8 cellular contexts compared by ENCODE assay signal in the genomic region with DNA sequence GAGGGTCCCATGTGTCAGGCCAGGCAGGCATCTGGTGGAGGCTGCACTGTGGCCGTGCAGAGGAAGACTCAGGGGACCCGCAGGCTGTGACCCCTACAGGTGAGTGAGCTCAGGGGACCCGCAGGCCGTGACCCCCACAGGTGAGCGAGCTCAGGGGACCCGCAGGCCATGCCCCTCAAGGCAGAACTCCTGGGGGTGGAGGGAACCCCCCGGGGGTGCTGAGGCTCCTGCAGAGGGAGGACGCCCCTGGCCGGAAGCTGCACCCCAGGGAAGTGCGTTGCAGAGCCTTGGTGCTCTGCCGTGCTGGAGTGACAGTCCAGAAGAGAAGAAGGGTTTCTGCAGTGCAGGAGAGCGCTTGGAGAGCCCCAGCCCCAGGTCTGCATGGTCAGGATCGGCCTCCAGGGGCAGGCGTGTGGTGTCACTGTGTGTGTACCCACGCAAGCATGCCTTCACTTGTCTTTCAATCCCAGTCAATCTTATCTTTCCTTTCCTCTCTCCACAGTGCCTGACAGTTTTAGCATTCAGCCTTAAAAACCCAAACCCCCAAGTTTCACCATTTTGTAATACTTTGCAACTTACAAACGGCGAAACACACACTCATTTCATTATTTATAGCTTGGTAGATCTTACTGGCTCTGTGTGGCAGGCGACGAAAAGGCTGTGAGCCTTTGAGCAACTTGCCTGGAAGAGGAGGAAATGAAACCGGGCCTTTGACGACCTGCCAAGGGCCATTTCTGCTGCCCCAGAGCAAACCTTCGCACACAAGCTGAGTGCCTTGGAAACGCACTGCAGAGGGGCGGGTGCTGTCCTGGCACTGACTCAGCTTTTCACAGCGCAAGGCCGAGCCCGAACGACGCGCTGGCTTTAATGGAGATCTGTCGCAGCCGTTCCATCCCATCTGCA.
DNase-seq lines count a peak whose midpoint lies in the region; ATAC-seq and TF ChIP-seq lines count a peak whose summit lies in the region.

No MANE protein-coding gene starts in this region.

- no peak overlapping the region for H3K4me3 ChIP-seq in brain microvascular endothelial cell (ENCODE audit: low read depth, low read length)
- no peak overlapping the region for H3K4me3 ChIP-seq in right lobe of liver

- H3K27me3 ChIP-seq in brain microvascular endothelial cell (replicated peaks) (no peaks in the 10 kb centered on the region), right lobe of liver (no peaks in the 10 kb centered on the region)

- whole genome bisulfite sequencing in right lobe of liver (ENCODE audit: insufficient coverage, low coverage, low lambda C conversion rate, missing lambda C conversion rate): 55% methylated on average over 13 of the region's 32 CpGs

- H3K27ac ChIP-seq in brain microvascular endothelial cell: no peak overlapping the region
- no peak overlapping the region for H3K27ac ChIP-seq in right lobe of liver

- no peaks in the 10 kb centered on the region for H3K36me3 ChIP-seq in brain microvascular endothelial cell (replicated peaks)
- H3K36me3 ChIP-seq in right lobe of liver: no peaks in the 10 kb centered on the region

- TF ChIP-seq CTCF in brain microvascular endothelial cell (IDR thresholded peaks at IDR 0.05; ENCODE audit: low read depth, low read length, missing control alignments): peak; percentile 41
- no peak for TF ChIP-seq CTCF in right lobe of liver (IDR thresholded peaks at IDR 0.05)

- in situ Hi-C loops in brain microvascular endothelial cell (cut with HindIII; ENCODE audit: low pct_ligation_motif_present, low sequenced_read_pairs): loop anchor here (25.0 kb wide), 1 partner anchor 413 kb away; no protein-coding TSS in a partner anchor

- H3K4me1 ChIP-seq in right lobe of liver: no peaks in the 10 kb centered on the region

- no peaks in the 10 kb centered on the region for H3K9me3 ChIP-seq in right lobe of liver

- DNase-seq in C1 segment of cervical spinal cord (lab: John Stamatoyannopoulos, UW) (peak in 11 of 14 donors; percentile 32 to 74 (median 60)), NCI-H146 treated with DMSO at 0.1 percent for 48 hours (lab: John Stamatoyannopoulos, UW; ENCODE audit: unreplicated experiment) (peak; percentile 39), brain microvascular endothelial cell (no peak), right lobe of liver (peak in 2 of 3 donors; percentile 45 to 68), NCI-H774 (lab: John Stamatoyannopoulos, UW) (no peak), GF-D8 (lab: John Stamatoyannopoulos, UW) (no peak)
- no peak for DNase-seq in stimulated activated CD8-positive, alpha-beta memory T cell treated with anti-CD3 and anti-CD28 coated beads, Interleukin-4, amount 100 ng/mL, for 48 hours

- intact Hi-C loops in right lobe of liver (cut with DNase I): loop anchor here (5.0 to 10.0 kb wide), 2 partner anchors 220 to 443 kb away; no protein-coding TSS in a partner anchor

- TF ChIP-seq POLR2A in right lobe of liver (IDR thresholded peaks at IDR 0.05): no peak

- ATAC-seq in right lobe of liver (peak; percentile 31 to 63 (median 52)), GM18868 (IDR thresholded peaks at IDR 0.05; ENCODE audit: unreplicated experiment) (no peak)

Comparison
In these comparisons a context has a peak if more than half of its experiments do, and no peak if none do; other contexts are left out.
1. DNase-seq: peak in C1 segment of cervical spinal cord (11 of 14), NCI-H146 treated with DMSO at 0.1 percent for 48 hours (single experiment) and right lobe of liver (2 of 3); none in brain microvascular endothelial cell (single experiment), stimulated activated CD8-positive, alpha-beta memory T cell treated with anti-CD3 and anti-CD28 coated beads, Interleukin-4, amount 100 ng/mL, for 48 hours (single experiment), NCI-H774 (single experiment) and GF-D8 (single experiment).